19 cellular contexts compared by ENCODE assay signal in the genomic region with DNA sequence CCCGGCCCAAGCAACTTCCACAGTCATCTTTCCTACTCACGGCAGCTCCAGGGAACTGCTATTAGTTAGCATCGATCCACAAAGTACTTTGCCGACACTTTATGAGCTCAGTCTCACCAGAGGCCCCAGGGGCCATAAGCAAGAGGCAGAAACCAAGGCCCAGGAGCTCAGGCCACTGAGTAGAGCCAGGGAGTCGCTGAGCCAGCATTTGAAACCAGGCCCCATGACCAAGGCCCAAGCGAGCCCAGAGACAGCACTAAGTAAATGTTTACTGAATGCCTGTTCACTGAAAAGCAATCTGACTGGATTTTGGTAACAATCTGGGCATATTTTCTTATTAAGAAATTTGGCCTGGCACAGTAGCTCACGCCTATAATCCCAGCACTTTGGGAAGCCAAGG. TPM values are rescaled to one million over a fixed set of nuclear protein-coding genes. Genes with fewer than 3 reads are reported as not detected.
DNase-seq lines count a peak whose midpoint lies in the region; ATAC-seq and TF ChIP-seq lines count a peak whose summit lies in the region.
"Had no signal": no experiment of that assay in that cellular context is flagged by ENCODE, and none has a peak within 500 bp of the region (broad histone marks: within the 10 kb centered on the region; RNA-seq: fewer than 3 reads in every experiment).

No MANE protein-coding gene starts in this region.

- H3K4me1 ChIP-seq in Panc1 (ENCODE audit: control insufficient read depth, insufficient read depth, low read length) (peaks cover 39% of the 10 kb centered on the region), lower lobe of right lung (peaks cover 96% of the 10 kb centered on the region), subcutaneous abdominal adipose tissue (ENCODE audit: control insufficient read depth in 5 of 5, insufficient read depth in 5 of 5, low read length in 5 of 5) (peaks cover 14 to 68% (median 61%) of the 10 kb centered on the region in 5 donors), mesendoderm (ENCODE audit: control insufficient read depth, low read depth, low read length) (peaks cover 5% of the 10 kb centered on the region)

- H4K8ac ChIP-seq in mesendoderm (ENCODE audit: low read depth, low read length) = no peak overlapping the region

- intact Hi-C loops in Panc1 (cut with micrococcal nuclease; ENCODE audit: unreplicated experiment) = no loop called here
- intact Hi-C loops in dorsolateral prefrontal cortex (cut with DNase I) = no loop called here
- intact Hi-C loops in lower lobe of right lung (cut with DNase I) = no loop called here

- no CpG with 5 or more reads among the region's 7 CpGs for WGBS in mesendoderm (ENCODE audit: extremely low coverage, insufficient coverage, low lambda C conversion rate)

- H3K27me3 ChIP-seq in Panc1 (ENCODE audit: control insufficient read depth, insufficient read depth, low read length) (no peaks in the 10 kb centered on the region), dorsolateral prefrontal cortex (no peaks in the 10 kb centered on the region), lower lobe of right lung (ENCODE audit: low read depth) (no peaks in the 10 kb centered on the region), subcutaneous abdominal adipose tissue (ENCODE audit: control insufficient read depth in 5 of 5, insufficient read depth in 4 of 5, low read length in 5 of 5) (no peaks in the 10 kb centered on the region), mesendoderm (ENCODE audit: insufficient read depth, low read length, poor library complexity) (no peaks in the 10 kb centered on the region)
- H3K27me3 ChIP-seq: SJCRH30 had no signal

- H3K23ac ChIP-seq in mesendoderm (ENCODE audit: low read length) = no peak overlapping the region

- H3K27ac ChIP-seq in Panc1 (ENCODE audit: low read length) = 0 out of 2 replicates have a peak overlapping the region, but pooled peaks have one; percentile 24
- H3K27ac ChIP-seq in dorsolateral prefrontal cortex = peak overlapping the region in 49 of 59 donors; percentile 6 to 100 (median 93)
- H3K27ac ChIP-seq in lower lobe of right lung = peak overlapping the region; percentile 47
- peak overlapping the region; percentile 96 for H3K27ac ChIP-seq in subcutaneous abdominal adipose tissue (ENCODE audit: low read depth, low read length)
- H3K27ac ChIP-seq in mesendoderm (ENCODE audit: low read depth, low read length) = no peak overlapping the region
- H3K27ac ChIP-seq: SJCRH30 had no signal

- no peak overlapping the region for H3K4me3 ChIP-seq in Panc1 (ENCODE audit: low read depth in 2 of 2, low read length in 2 of 2)
- no peak overlapping the region for H3K4me3 ChIP-seq in dorsolateral prefrontal cortex
- H3K4me3 ChIP-seq in lower lobe of right lung = no peak overlapping the region
- H3K4me3 ChIP-seq in subcutaneous abdominal adipose tissue (ENCODE audit: low read depth in 1 of 5, low read length in 5 of 5) = no peak overlapping the region
- H3K4me3 ChIP-seq in mesendoderm (ENCODE audit: low read length) = no peak overlapping the region
- H3K4me3 ChIP-seq: SJCRH30 had no signal

- H2BK15ac ChIP-seq in mesendoderm (replicated peaks; ENCODE audit: low read depth) = no peak overlapping the region

- H3K79me1 ChIP-seq in mesendoderm (ENCODE audit: low read length) = peaks cover 19% of the 10 kb centered on the region

- no peak overlapping the region for H2BK5ac ChIP-seq in mesendoderm (ENCODE audit: low read length)

- in situ Hi-C loops in Panc1 (cut with HindIII; ENCODE audit: low pct_unique_long_range_greater_than_20kb, low sequenced_read_pairs) = no loop called here

- H3K36me3 ChIP-seq in Panc1 (ENCODE audit: control insufficient read depth, insufficient read depth, low read length) (no peaks in the 10 kb centered on the region), lower lobe of right lung (peaks cover 36% of the 10 kb centered on the region), subcutaneous abdominal adipose tissue (ENCODE audit: control insufficient read depth in 5 of 5, insufficient read depth in 5 of 5, low read length in 5 of 5) (peaks cover 0 to 23% (median 12%) of the 10 kb centered on the region in 5 donors), mesendoderm (ENCODE audit: control insufficient read depth, insufficient read depth, low read length) (no peaks in the 10 kb centered on the region)

- H3K9ac ChIP-seq in subcutaneous abdominal adipose tissue (ENCODE audit: low read length in 5 of 5) = peak overlapping the region in 2 of 5 donors; percentile 38 to 53
- H3K9ac ChIP-seq in mesendoderm (ENCODE audit: low read length) = no peak overlapping the region

- TF ChIP-seq CTCF in Panc1 (IDR thresholded peaks at IDR 0.05) (no peak), dorsolateral prefrontal cortex (IDR thresholded peaks at IDR 0.05 in 54 of 56, conservative IDR thresholded peaks at IDR 0.05 in 2 of 56; ENCODE audit: low read depth in 1 of 56, partially characterized antibody in 56 of 56) (no peak), lower lobe of right lung (IDR thresholded peaks at IDR 0.05) (no peak)

- POLR2A ChIA-PET in Panc1 (lab: Charles Lee) = interaction anchor here (0.7 kb wide), 1 partner anchor 237 kb away, joined by 3 read pairs; no protein-coding TSS in a partner anchor

- no peak for DNase-seq in Panc1 (ENCODE audit: low read depth, low spot score)
- no peak for DNase-seq in dorsolateral prefrontal cortex
- no peak for DNase-seq in lower lobe of right lung
- no peak for DNase-seq in mesendoderm
- DNase-seq: activated CD4-positive, CD25-positive, alpha-beta regulatory T cell treated with anti-CD3 and anti-CD28 coated beads, Interleukin-2, amount 50 U/mL, for 72 hours; activated effector memory CD4-positive, alpha-beta T cell treated with Interleukin-2 at 50 U/mL for 16 hours; Caco-2; GOT3; hippocampal formation; NCI-H1048; NCI-H2081; NCI-H510A; SJCRH30; stimulated activated CD4-positive, alpha-beta T cell treated with anti-CD3 and anti-CD28 coated beads, Interleukin-2, amount 100 ng/mL, for 24 hours; T-helper 2 cell had no signal

- H3K18ac ChIP-seq in mesendoderm (ENCODE audit: low read length) = no peak overlapping the region

- no peak overlapping the region for H2BK120ac ChIP-seq in mesendoderm (ENCODE audit: low read depth, low read length)

- no TSS peak for BruUV-seq in Panc1 (replicated peaks; lab: Mats Ljungman, UMichigan)

- CTCF ChIA-PET in Panc1 (lab: Charles Lee) = interaction anchor here (1.6 kb wide), 1 partner anchor 34 kb away, joined by 3 read pairs; no protein-coding TSS in a partner anchor

- no peak overlapping the region for H3K4ac ChIP-seq in mesendoderm (ENCODE audit: low read depth, low read length)

- ATAC-seq in Panc1 (no peak), lower lobe of right lung (peak in 1 of 2 donors; percentile 36), GM21515 (IDR thresholded peaks at IDR 0.05; ENCODE audit: unreplicated experiment) (no peak), HG03460 (IDR thresholded peaks at IDR 0.05; ENCODE audit: unreplicated experiment) (no peak), HG02970 (IDR thresholded peaks at IDR 0.05; ENCODE audit: low FRiP score, unreplicated experiment) (no peak)

- H4K5ac ChIP-seq in mesendoderm (ENCODE audit: low read length) = no peak overlapping the region

- no peak overlapping the region for H3K4me2 ChIP-seq in mesendoderm (ENCODE audit: low read length)

- no peak overlapping the region for H2AK5ac ChIP-seq in mesendoderm (ENCODE audit: low read length)

- no peak overlapping the region for H3K56ac ChIP-seq in mesendoderm (ENCODE audit: low read length)

- H3K79me2 ChIP-seq in mesendoderm (ENCODE audit: control insufficient read depth, insufficient read depth, low read length) = peaks cover 10% of the 10 kb centered on the region

- no peaks in the 10 kb centered on the region for H3K9me3 ChIP-seq in Panc1 (ENCODE audit: control insufficient read depth, insufficient read depth, low read depth, low read length)
- H3K9me3 ChIP-seq in lower lobe of right lung = no peaks in the 10 kb centered on the region
- H3K9me3 ChIP-seq in subcutaneous abdominal adipose tissue (ENCODE audit: control insufficient read depth in 5 of 5, low read length in 5 of 5) = no peaks in the 10 kb centered on the region
- H3K9me3 ChIP-seq: Caco-2, SJCRH30 had no signal

RNA-seq across cellular contexts. Expression of a gene that starts 43.3 kb away (rescaled TPM):
- 219 TPM for total RNA-seq in Panc1 (2021; ENCODE audit: unreplicated experiment)
- 236 TPM for polyA plus RNA-seq in Panc1 (2012; ENCODE audit: insufficient read length)
- total RNA-seq in dorsolateral prefrontal cortex = 100 to 1,000 TPM; 117 to 225 (median 167) TPM
- total RNA-seq in lower lobe of right lung = 187 TPM
- 42.6 TPM for polyA plus RNA-seq in mesendoderm (2013, experiment 1 of 2)
- 43.2 TPM for polyA plus RNA-seq in mesendoderm (2013, experiment 2 of 2)
